8 cellular contexts compared by ENCODE assay signal in the genomic region with DNA sequence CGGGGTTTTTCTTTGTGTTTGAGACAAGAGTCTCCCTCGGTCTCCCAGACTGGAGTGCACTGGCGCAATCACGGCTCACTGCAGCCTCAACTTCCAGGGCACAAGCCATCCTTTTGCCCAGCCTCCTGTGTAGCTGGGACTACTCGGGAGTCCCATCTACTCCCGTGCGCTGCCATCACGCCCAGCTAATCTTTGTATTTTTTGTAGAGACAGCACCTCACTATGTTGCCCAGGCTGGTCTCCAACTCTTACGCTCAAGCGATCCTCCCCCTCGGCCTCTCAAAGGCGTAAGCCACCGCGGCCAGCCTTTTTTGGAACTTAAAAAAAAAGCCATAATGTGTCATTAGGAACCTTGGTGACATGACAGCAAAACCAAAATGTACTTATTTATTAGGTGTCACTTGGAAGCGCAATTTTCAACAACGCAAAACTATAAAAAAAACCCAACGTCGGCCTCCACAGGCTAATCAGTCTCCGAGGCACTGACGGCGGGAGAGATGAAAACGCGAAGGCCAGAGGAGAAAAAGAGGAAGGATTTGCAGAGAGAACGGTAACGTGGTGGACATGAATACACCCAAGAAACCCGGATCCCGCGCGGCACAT. TPM values are rescaled to one million over a fixed set of nuclear protein-coding genes. Genes with fewer than 3 reads are reported as not detected.
DNase-seq lines count a peak whose midpoint lies in the region; TF ChIP-seq lines count a peak whose summit lies in the region.

No MANE protein-coding gene starts in this region.

- H3K36me3 ChIP-seq in ACC112 (ENCODE audit: insufficient read depth, low read length) (peaks cover 5% of the 10 kb centered on the region; the same call in 1 of the 2 replicates), HUES64 (ENCODE audit: insufficient read depth, low read length) (peaks cover 16% of the 10 kb centered on the region), uterus (no peaks in the 10 kb centered on the region)

- H3K27ac ChIP-seq in ACC112 (ENCODE audit: low read depth, low read length) (peak overlapping the region; percentile 95), HUES64 (ENCODE audit: low read depth, low read length) (peak overlapping the region; percentile 96), uterus (peak overlapping the region; percentile 99 to 100)

- no peak for TF ChIP-seq POLR2A in uterus (IDR thresholded peaks at IDR 0.05)

- intact Hi-C loops in uterus (cut with DNase I; ENCODE audit: low total_unique reads): no loop called here

- H3K9me3 Mint-ChIP-seq in nephron: no peaks in the 10 kb centered on the region

- H3K4me3 Mint-ChIP-seq in nephron: peak overlapping the region; percentile 99 to 100 (median 100)

- H3K4me1 ChIP-seq in ACC112 (ENCODE audit: control insufficient read depth, insufficient read depth, low read length, unreplicated experiment) (peaks cover 42% of the 10 kb centered on the region), HUES64 (ENCODE audit: insufficient read depth, low read length) (peaks cover 31% of the 10 kb centered on the region), uterus (peaks cover 0 to 5% of the 10 kb centered on the region in 2 donors)

- no peak for TF ChIP-seq CTCF in epithelial cell of proximal tubule (conservative IDR thresholded peaks at IDR 0.05; ENCODE audit: low read depth, low read length)
- TF ChIP-seq CTCF in nephron (IDR thresholded peaks at IDR 0.05; ENCODE audit: unreplicated experiment in 3 of 3): no peak
- no peak for TF ChIP-seq CTCF in uterus (IDR thresholded peaks at IDR 0.05)

- H3K27me3 ChIP-seq in ACC112 (ENCODE audit: insufficient read depth, low read length): no peaks in the 10 kb centered on the region
- H3K27me3 ChIP-seq in HUES64 (ENCODE audit: insufficient read depth, low read length): no peaks in the 10 kb centered on the region
- H3K27me3 ChIP-seq in uterus: no peaks in the 10 kb centered on the region

- WGBS in HUES64: 50% methylated on average over 27 of the region's 29 CpGs

- peak overlapping the region; percentile 99 to 100 (median 100) for H3K27ac Mint-ChIP-seq in nephron

- peak overlapping the region; percentile 87 for H2AFZ ChIP-seq in ACC112 (ENCODE audit: low read length, unreplicated experiment)

- H3K36me3 Mint-ChIP-seq in nephron (ENCODE audit: low read depth): peaks cover 10% of the 10 kb centered on the region

- H3K79me2 ChIP-seq in ACC112 (ENCODE audit: control insufficient read depth, insufficient read depth, low read length, unreplicated experiment): peaks cover 42% of the 10 kb centered on the region

- H3K9me3 ChIP-seq in HUES64 (ENCODE audit: insufficient read depth, low read depth, low read length) (no peaks in the 10 kb centered on the region), uterus (no peaks in the 10 kb centered on the region)

- H3K27me3 Mint-ChIP-seq in nephron (ENCODE audit: low read depth): no peaks in the 10 kb centered on the region

- peaks cover 43% of the 10 kb centered on the region for H3K4me1 Mint-ChIP-seq in nephron

- H3K9ac ChIP-seq in HUES64 (ENCODE audit: low read depth, low read length): peak overlapping the region; percentile 100

- H3K4me3 ChIP-seq in ACC112 (ENCODE audit: low read depth, low read length): peak overlapping the region; percentile 93
- H3K4me3 ChIP-seq in HUES64 (ENCODE audit: low read length): peak overlapping the region; percentile 89
- peak overlapping the region; percentile 78 for H3K4me3 ChIP-seq in epithelial cell of proximal tubule (ENCODE audit: low read depth, low read length)
- peak overlapping the region; percentile 97 to 98 for H3K4me3 ChIP-seq in uterus

- peak; percentile 13 for DNase-seq in activated CD4-positive, alpha-beta T cell treated with anti-CD3 and anti-CD28 coated beads, Interleukin-2, amount 50 U/mL, for 1 hour
- no peak for DNase-seq in epithelial cell of proximal tubule (ENCODE audit: low read depth)
- peak; percentile 52 to 66 for DNase-seq in uterus
- no peak for DNase-seq in NK-92 (lab: John Stamatoyannopoulos, UW; ENCODE audit: unreplicated experiment)
- DNase-seq in GM03348 (ENCODE audit: low spot score): no peak

RNA-seq across cellular contexts. Expression of a gene that starts 0.9 kb away (rescaled TPM):
- 226 TPM for polyA plus RNA-seq in HUES64 (2013, experiment 1 of 2)
- polyA plus RNA-seq in HUES64 (2013, experiment 2 of 2): 250 TPM
- total RNA-seq in epithelial cell of proximal tubule: 43.1 and 44.5 TPM in 2 replicates
- total RNA-seq in uterus: 100 to 1,000 TPM in 1 of 4 donors, 10 to 100 TPM in 3; 30.0 to 144 (median 63.7) TPM

RNA-seq across cellular contexts. Expression of a gene that starts 1.8 kb away (rescaled TPM):
- polyA plus RNA-seq in HUES64 (2013, experiment 1 of 2): 1.3 TPM
- polyA plus RNA-seq in HUES64 (2013, experiment 2 of 2): 1.6 TPM
- total RNA-seq in epithelial cell of proximal tubule (1.3 and 1.7 TPM in 2 replicates), uterus (10 to 100 TPM in 1 of 4 donors, 1 to 10 TPM in 2, under 1 TPM in 1; 0.88 to 14.0 (median 7.1) TPM)

Comparison
In these comparisons a context has a peak if more than half of its experiments do, and no peak if none do; other contexts are left out.
1. DNase-seq: peak in activated CD4-positive, alpha-beta T cell treated with anti-CD3 and anti-CD28 coated beads, Interleukin-2, amount 50 U/mL, for 1 hour (single experiment) and uterus (2 of 2); none in epithelial cell of proximal tubule (single experiment), NK-92 (single experiment) and GM03348 (single experiment).
2. Peak in every context shown above with its lines, with median percentiles within 50 percentile points of each other: H3K27ac ChIP-seq and H3K4me3 ChIP-seq.